In the genomic region with DNA sequence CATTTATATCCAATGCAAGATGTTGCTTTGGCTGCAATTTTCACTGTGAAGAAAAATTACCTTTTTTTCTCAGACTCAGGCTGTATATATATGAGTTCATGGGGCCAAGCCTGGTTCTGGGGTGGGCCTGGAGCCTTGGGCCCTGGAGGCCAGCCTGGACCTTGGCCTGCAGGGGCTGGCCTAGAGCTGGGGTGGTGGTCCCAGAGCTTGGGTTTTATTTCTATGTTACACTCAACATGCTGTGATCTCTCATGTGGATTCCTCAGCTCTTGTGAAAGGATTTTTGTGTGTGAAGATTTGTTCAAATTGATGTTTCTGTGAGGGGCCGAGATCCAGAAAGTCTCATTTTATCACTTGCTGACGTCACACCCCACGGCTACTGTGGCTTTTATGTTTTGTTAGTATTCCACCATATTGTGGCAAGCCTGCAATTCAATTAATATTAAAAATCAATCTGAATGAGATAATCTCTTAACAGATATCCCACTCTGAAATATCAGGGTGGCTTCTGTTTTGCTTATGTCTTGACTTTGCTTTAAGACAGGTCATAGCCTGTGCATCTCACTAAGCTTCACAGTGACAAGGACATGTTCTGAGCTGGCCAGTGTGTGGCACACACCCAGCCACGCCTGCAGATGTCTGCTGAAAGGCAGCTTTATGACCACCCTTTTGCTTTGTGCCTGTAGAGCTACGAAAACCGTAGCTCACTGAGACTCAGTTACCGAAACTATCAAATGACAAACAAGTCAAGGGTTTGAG, we compare ENCODE assay signal across 19 cellular contexts.
DNase-seq lines count a peak whose midpoint lies in the region; ATAC-seq and TF ChIP-seq lines count a peak whose summit lies in the region.
"Had no signal": no experiment of that assay in that cellular context is flagged by ENCODE, and none has a peak within 500 bp of the region (broad histone marks: within the 10 kb centered on the region; RNA-seq: fewer than 3 reads in every experiment).

No MANE protein-coding gene starts in this region.

- WGBS in hepatocyte (ENCODE audit: low lambda C conversion rate, missing lambda C conversion rate), result 70% methylated on average over 7 of the region's 7 CpGs
- whole genome bisulfite sequencing in spleen, 5 donors, result 72 to 78% (median 73%) methylated on average over 7 of the region's 7 CpGs

- no peak overlapping the region for H3K4me2 ChIP-seq in hepatocyte

- H3K79me2 ChIP-seq in hepatocyte, result no peaks in the 10 kb centered on the region

- in situ Hi-C loops in GM13977 (cut with MboI; ENCODE audit: low pct_unique_long_range_greater_than_20kb, low sequenced_read_pairs, unreplicated experiment), result no loop called here

- H3K27me3 ChIP-seq in hepatocyte, result no peaks in the 10 kb centered on the region
- H3K27me3 ChIP-seq in spleen (replicated peaks in 1 of 7), result no peaks in the 10 kb centered on the region
- H3K27me3 ChIP-seq: breast epithelium, pancreas, transverse colon had no signal

- no peak overlapping the region for H3K27ac Mint-ChIP-seq in type B pancreatic cell
- H3K27ac Mint-ChIP-seq: activated naive CD4-positive, alpha-beta T cell treated with anti-CD3 and anti-CD28 coated beads for 36 hours; CD4-positive, CD25-positive, alpha-beta regulatory T cell; IgD-negative memory B cell had no signal

- no peaks in the 10 kb centered on the region for H3K9me3 Mint-ChIP-seq in type B pancreatic cell
- H3K9me3 Mint-ChIP-seq: activated naive CD4-positive, alpha-beta T cell treated with anti-CD3 and anti-CD28 coated beads for 36 hours; IgD-negative memory B cell; WTC11 had no signal

- H3K36me3 ChIP-seq in hepatocyte (replicated peaks; ENCODE audit: insufficient read depth, low read depth) (no peaks in the 10 kb centered on the region), spleen (no peaks in the 10 kb centered on the region)
- H3K36me3 ChIP-seq: breast epithelium, pancreas, transverse colon had no signal

- no peaks in the 10 kb centered on the region for H3K36me3 Mint-ChIP-seq in type B pancreatic cell
- H3K36me3 Mint-ChIP-seq: CD4-positive, CD25-positive, alpha-beta regulatory T cell; WTC11 had no signal

- H3K4me1 ChIP-seq in hepatocyte (ENCODE audit: insufficient read depth) (no peaks in the 10 kb centered on the region), spleen (no peaks in the 10 kb centered on the region)
- H3K4me1 ChIP-seq: breast epithelium, pancreas, transverse colon had no signal

- H3K4me3 Mint-ChIP-seq in type B pancreatic cell, result no peak overlapping the region
- H3K4me3 Mint-ChIP-seq: activated naive CD4-positive, alpha-beta T cell treated with anti-CD3 and anti-CD28 coated beads for 36 hours; CD4-positive, CD25-positive, alpha-beta regulatory T cell; IgD-negative memory B cell; WTC11 had no signal

- peaks cover 5% of the 10 kb centered on the region for H3K4me1 Mint-ChIP-seq in type B pancreatic cell (ENCODE audit: unreplicated experiment)
- H3K4me1 Mint-ChIP-seq: CD4-positive, CD25-positive, alpha-beta regulatory T cell; WTC11 had no signal

- no peaks in the 10 kb centered on the region for H3K9me2 ChIP-seq in hepatocyte (replicated peaks; ENCODE audit: insufficient read depth)

- TF ChIP-seq CTCF in GM13977 (IDR thresholded peaks at IDR 0.05; ENCODE audit: extremely low read depth, insufficient read depth, missing control alignments) (no peak), hepatocyte (IDR thresholded peaks at IDR 0.05; ENCODE audit: poor library complexity) (no peak), spleen (IDR thresholded peaks at IDR 0.05 in 8 of 11, conservative IDR thresholded peaks at IDR 0.05 in 3 of 11) (no peak), type B pancreatic cell (conservative IDR thresholded peaks at IDR 0.05) (no peak)

- H3K9me3 ChIP-seq in hepatocyte (ENCODE audit: low read depth) (no peaks in the 10 kb centered on the region), spleen (no peaks in the 10 kb centered on the region)
- H3K9me3 ChIP-seq: breast epithelium, pancreas, transverse colon had no signal

- DNase-seq in GM13977 (ENCODE audit: low spot score) (peak; percentile 3), NCI-H69 (lab: John Stamatoyannopoulos, UW) (peak; percentile 10), hepatocyte (ENCODE audit: low spot score) (peak; percentile 6), spleen (peak; percentile 69), type B pancreatic cell (ENCODE audit: extremely low spot score, unreplicated experiment) (no peak), NCI-H1694 treated with DMSO at 0.1 percent for 48 hours (lab: John Stamatoyannopoulos, UW) (no peak)
- DNase-seq: activated naive CD4-positive, alpha-beta T cell treated with anti-CD3 and anti-CD28 coated beads for 36 hours; CD4-positive, CD25-positive, alpha-beta regulatory T cell; effector CD4-positive, alpha-beta T cell; NCI-H1105 treated with DMSO at 0.1 percent for 48 hours; OCI-M1; pancreas; stimulated activated CD4-positive, alpha-beta T cell treated with anti-CD3 and anti-CD28 coated beads, Interleukin-15, amount 100 ng/mL, for 24 hours; transverse colon had no signal

- no peak for TF ChIP-seq POLR2A in spleen (IDR thresholded peaks at IDR 0.05)

- H2AFZ ChIP-seq in hepatocyte, result no peak overlapping the region

- H3K27ac ChIP-seq in hepatocyte, result no peak overlapping the region
- H3K27ac ChIP-seq in spleen, result no peak overlapping the region
- H3K27ac ChIP-seq: breast epithelium, pancreas, transverse colon had no signal

- no peaks in the 10 kb centered on the region for H3K27me3 Mint-ChIP-seq in type B pancreatic cell
- H3K27me3 Mint-ChIP-seq: CD4-positive, CD25-positive, alpha-beta regulatory T cell; IgD-negative memory B cell had no signal

- H4K20me1 ChIP-seq in hepatocyte (ENCODE audit: insufficient read depth, poor library complexity, severe bottlenecking), result no peaks in the 10 kb centered on the region

- H3K4me3 ChIP-seq in hepatocyte, result no peak overlapping the region
- no peak overlapping the region for H3K4me3 ChIP-seq in spleen
- H3K4me3 ChIP-seq: breast epithelium, pancreas, transverse colon had no signal

- no peak for ATAC-seq in GM19463 (IDR thresholded peaks at IDR 0.05; ENCODE audit: unreplicated experiment)
- no peak for ATAC-seq in HG03135 (IDR thresholded peaks at IDR 0.05; ENCODE audit: unreplicated experiment)
- ATAC-seq: WTC11 had no signal

- intact Hi-C loops in spleen (cut with DNase I; ENCODE audit: low total_unique reads), result no loop called here

Comparison
In these comparisons a context has a peak if more than half of its experiments do, and no peak if none do; other contexts are left out.
1. DNase-seq: peak in GM13977 (single experiment), NCI-H69 (single experiment), hepatocyte (single experiment) and spleen (single experiment); none in type B pancreatic cell (single experiment) and NCI-H1694 treated with DMSO at 0.1 percent for 48 hours (single experiment).